Comparison of ENCODE assay signal across 29 cellular contexts in the genomic region with DNA sequence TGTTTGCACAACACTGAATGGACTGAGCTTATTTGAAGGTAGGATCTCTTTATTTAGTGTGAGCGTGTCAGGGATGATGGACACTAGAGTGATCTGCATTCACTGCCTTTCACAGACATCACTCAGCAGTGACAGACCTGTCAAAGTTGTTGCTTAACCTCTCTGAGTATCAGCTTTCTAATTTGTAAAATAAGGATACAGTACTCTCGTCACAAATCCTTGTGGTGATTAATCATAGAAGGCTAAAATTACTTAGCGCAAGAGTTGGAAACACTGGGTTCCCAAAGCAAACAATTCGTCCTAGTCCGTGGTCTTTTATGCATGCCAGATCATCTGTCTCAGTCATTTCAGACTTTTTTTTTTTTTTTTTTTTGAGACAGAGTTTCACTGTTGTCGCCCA. TPM values are rescaled to one million over a fixed set of nuclear protein-coding genes. Genes with fewer than 3 reads are reported as not detected.
"Had no signal": no experiment of that assay in that cellular context is flagged by ENCODE, and none has a peak within 500 bp of the region (broad histone marks: within the 10 kb centered on the region; RNA-seq: fewer than 3 reads in every experiment).

No MANE protein-coding gene starts in this region.

- H3K27me3 Mint-ChIP-seq: activated naive CD4-positive, alpha-beta T cell treated with anti-CD3 and anti-CD28 coated beads, Interleukin-2, amount 50 U/mL, for 24 hours; naive thymus-derived CD4-positive, alpha-beta T cell; stimulated activated naive B cell treated with anti-CD40 and anti-IgM and Interleukin-4, amounts not matched to agents 10 μg/mL and 1 μg/mL and 100 μg/mL, for 72 hours had no signal

- H3K4me3 Mint-ChIP-seq: activated naive CD4-positive, alpha-beta T cell treated with anti-CD3 and anti-CD28 coated beads, Interleukin-2, amount 50 U/mL, for 24 hours; mesothelial cell of epicardium; naive thymus-derived CD4-positive, alpha-beta T cell; neural crest cell; stimulated activated naive B cell treated with anti-CD40 and anti-IgM and Interleukin-4, amounts not matched to agents 10 μg/mL and 1 μg/mL and 100 μg/mL, for 72 hours had no signal

- H3K27ac ChIP-seq: adrenal gland, breast epithelium, pancreas, prostate gland, sigmoid colon, vagina had no signal

- H3K36me3 ChIP-seq: breast epithelium, prostate gland had no signal

- H3K9me3 Mint-ChIP-seq: activated naive CD4-positive, alpha-beta T cell treated with anti-CD3 and anti-CD28 coated beads, Interleukin-2, amount 50 U/mL, for 24 hours; mesothelial cell of epicardium; naive thymus-derived CD4-positive, alpha-beta T cell; neural crest cell; stimulated activated naive B cell treated with anti-CD40 and anti-IgM and Interleukin-4, amounts not matched to agents 10 μg/mL and 1 μg/mL and 100 μg/mL, for 72 hours had no signal

- H3K27ac Mint-ChIP-seq: activated naive CD4-positive, alpha-beta T cell treated with anti-CD3 and anti-CD28 coated beads, Interleukin-2, amount 50 U/mL, for 24 hours; mesothelial cell of epicardium; stimulated activated naive B cell treated with anti-CD40 and anti-IgM and Interleukin-4, amounts not matched to agents 10 μg/mL and 1 μg/mL and 100 μg/mL, for 72 hours had no signal

- H3K4me1 ChIP-seq: adrenal gland, breast epithelium, pancreas, prostate gland, sigmoid colon, vagina had no signal

- DNase-seq: activated CD4-positive, alpha-beta T cell treated with anti-CD3 and anti-CD28 coated beads for 4 hours; activated CD4-positive, alpha-beta T cell treated with anti-CD3 and anti-CD28 coated beads, Interleukin-2, amount 50 U/mL, for 48 hours; activated CD4-positive, CD25-positive, alpha-beta regulatory T cell; activated CD8-positive, alpha-beta memory T cell treated with anti-CD3 and anti-CD28 coated beads, Interleukin-2, amount 50 U/mL, for 48 hours; activated effector memory CD4-positive, alpha-beta T cell treated with anti-CD3 and anti-CD28 coated beads, Interleukin-2, amount 50 U/mL, for 16 hours; adrenal gland; central memory CD4-positive, alpha-beta T cell; head of caudate nucleus; hippocampal formation; kidney; left colon; naive thymus-derived CD4-positive, alpha-beta T cell; nucleus accumbens; pancreas; sigmoid colon; stimulated activated CD4-positive, alpha-beta T cell treated with anti-CD3 and anti-CD28 coated beads, Interleukin-1b, Interleukin-23, amount 100 ng/mL, for 48 hours; stimulated activated CD4-positive, alpha-beta T cell treated with anti-CD3 and anti-CD28 coated beads, Interleukin-4, amount 100 ng/mL, for 4 hours; stimulated activated CD8-positive, alpha-beta memory T cell treated with anti-CD3 and anti-CD28 coated beads, Interleukin-4, amount 100 ng/mL, for 48 hours; stimulated activated naive B cell treated with anti-CD40 and anti-IgM and Interleukin-4, amounts not matched to agents 10 μg/mL and 1 μg/mL and 100 μg/mL, for 72 hours; trophoblast cell had no signal

- ATAC-seq: left colon; naive thymus-derived CD4-positive, alpha-beta T cell; pancreas; stimulated activated naive B cell treated with anti-CD40 and anti-IgM and Interleukin-4, amounts not matched to agents 10 μg/mL and 1 μg/mL and 100 μg/mL, for 72 hours had no signal

- H3K27me3 ChIP-seq: adrenal gland, breast epithelium, pancreas, sigmoid colon, vagina had no signal

- H3K4me3 ChIP-seq: adrenal gland, breast epithelium, pancreas, prostate gland, sigmoid colon, smooth muscle cell, vagina had no signal

- H3K9me3 ChIP-seq: adrenal gland, breast epithelium, pancreas, prostate gland, sigmoid colon, vagina had no signal

RNA-seq across cellular contexts. Expression of gene ZNF114, which starts 30.8 kb away (rescaled TPM):
- total RNA-seq: fibroblast of lung; sigmoid colon; T-helper 1 cell treated with Interleukin-12 subunit alpha and Interleukin-12 subunit beta and Interleukin-4 antibody, amounts not matched to agents 30 ng/mL and 1 ng/mL, for 36 hours; vagina had no signal
- polyA plus RNA-seq: naive thymus-derived CD4-positive, alpha-beta T cell had no signal
